27 cellular contexts compared by ENCODE assay signal in the genomic region with DNA sequence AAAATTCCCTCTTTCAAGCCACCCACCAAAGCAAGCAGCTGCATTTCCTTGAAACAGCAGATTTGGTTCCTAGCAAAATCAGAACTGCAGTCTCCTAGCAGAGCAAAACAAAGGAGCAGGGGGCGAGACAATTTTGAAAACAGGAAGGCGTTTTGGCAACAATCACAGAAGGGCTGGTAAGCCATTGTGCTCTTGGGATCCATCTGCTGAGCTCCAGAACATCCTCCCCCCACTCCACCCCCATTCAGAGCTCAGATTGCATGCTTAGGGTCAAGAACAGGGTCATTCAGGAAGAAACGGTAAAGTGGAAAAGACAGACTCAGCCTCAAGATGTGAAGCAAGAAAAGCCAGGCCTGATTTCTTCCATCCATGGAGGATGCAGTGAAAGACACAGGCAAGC. TPM values are rescaled to one million over a fixed set of nuclear protein-coding genes. Genes with fewer than 3 reads are reported as not detected.
DNase-seq lines count a peak whose midpoint lies in the region; ATAC-seq, FAIRE-seq and TF ChIP-seq lines count a peak whose summit lies in the region.
"Had no signal": no experiment of that assay in that cellular context is flagged by ENCODE, and none has a peak within 500 bp of the region (broad histone marks: within the 10 kb centered on the region; RNA-seq: fewer than 3 reads in every experiment).

No MANE protein-coding gene starts in this region.

- FAIRE-seq in GM19239 (lab: Jason Lieb, UNC), result no peak
- FAIRE-seq: K562 had no signal

- ATAC-seq in HG03095 (IDR thresholded peaks at IDR 0.05; ENCODE audit: unreplicated experiment), result no peak
- ATAC-seq: activated CD8-positive, alpha-beta memory T cell treated with anti-CD3 and anti-CD28 coated beads, Interleukin-2, amount 10 ng/mL, durations not matched to agents 7 days and 5 days; activated T-cell treated with anti-CD3 and anti-CD28 coated beads, Interleukin-2, amount 50 U/mL, for 72 hours; K562; SK-N-SH treated with all-trans-retinoic acid at 6 μM for 48 hours; stimulated activated effector memory CD8-positive, alpha-beta T cell treated with anti-CD3 and anti-CD28 coated beads, Interleukin-12 subunit alpha, Interleukin-12 subunit beta, amount 100 ng/mL, for 72 hours; upper lobe of right lung had no signal

- no peak overlapping the region for H3K4me3 ChIP-seq in HUES64 (ENCODE audit: low read length)
- H3K4me3 ChIP-seq in fibroblast of pulmonary artery (replicated peaks; ENCODE audit: low read depth, low read length), result no peak overlapping the region
- H3K4me3 ChIP-seq in neuron (ENCODE audit: low read length), result no peak overlapping the region
- H3K4me3 ChIP-seq: adrenal gland, breast epithelium, K562, upper lobe of right lung had no signal

- DNase-seq in NCI-H2227 treated with DMSO at 0.1 percent for 48 hours (lab: John Stamatoyannopoulos, UW) (peak; percentile 18), fibroblast of pulmonary artery (ENCODE audit: low read depth) (peak; percentile 76), GM19239 (ENCODE audit: insufficient read length, low spot score) (no peak), hepatic stellate cell (ENCODE audit: low spot score) (no peak), mucosa of gallbladder (ENCODE audit: low spot score) (no peak)
- DNase-seq: activated CD4-positive, alpha-beta T cell treated with anti-CD3 and anti-CD28 coated beads, Interleukin-2, amount 10 ng/mL, durations not matched to agents 24 days and 14 days; activated CD8-positive, alpha-beta memory T cell treated with anti-CD3 and anti-CD28 coated beads, Interleukin-2, amount 10 ng/mL, durations not matched to agents 7 days and 5 days; activated naive CD4-positive, alpha-beta T cell treated with Interleukin-2 at 50 U/mL for 16 hours; activated T-cell treated with anti-CD3 and anti-CD28 coated beads, Interleukin-2, amount 50 U/mL, for 72 hours; adrenal gland; CD4-positive, CD25-positive, alpha-beta regulatory T cell; cortex of kidney; hypothalamus; NCI-H1436; NCI-H526; substantia nigra; upper lobe of right lung had no signal

- peaks cover 5% of the 10 kb centered on the region for H3K27me3 ChIP-seq in HUES64 (ENCODE audit: insufficient read depth, low read length)
- no peaks in the 10 kb centered on the region for H3K27me3 ChIP-seq in neuron (ENCODE audit: insufficient read depth, low read length)
- H3K27me3 ChIP-seq: upper lobe of right lung had no signal

- TF ChIP-seq CTCF in fibroblast of pulmonary artery (IDR thresholded peaks at IDR 0.05; ENCODE audit: low read length, missing control alignments), result no peak

- 39% methylated on average over 3 of the region's 3 CpGs for WGBS in HUES64

- H3K27ac ChIP-seq in HUES64 (ENCODE audit: low read depth, low read length), result peak overlapping the region; percentile 25; the same call in 1 of the 2 replicates
- H3K27ac ChIP-seq: adrenal gland, neutrophil, upper lobe of right lung had no signal

- no peaks in the 10 kb centered on the region for H3K9me3 ChIP-seq in HUES64 (ENCODE audit: insufficient read depth, low read depth, low read length)
- H3K9me3 ChIP-seq in neuron (ENCODE audit: low read length), result no peaks in the 10 kb centered on the region
- H3K9me3 ChIP-seq: adrenal gland, breast epithelium, neutrophil, upper lobe of right lung had no signal

- no peak overlapping the region for H3K9ac ChIP-seq in HUES64 (ENCODE audit: low read depth, low read length)

- H3K4me1 ChIP-seq in HUES64 (ENCODE audit: insufficient read depth, low read length) (peaks cover 15% of the 10 kb centered on the region; the same call in 1 of the 2 replicates), neuron (ENCODE audit: insufficient read depth, low read length) (peaks cover 8% of the 10 kb centered on the region)
- H3K4me1 ChIP-seq: adrenal gland, breast epithelium, upper lobe of right lung had no signal

- peak overlapping the region; percentile 12 for H2AFZ ChIP-seq in neuron (ENCODE audit: low read depth, low read length)

- H3K36me3 ChIP-seq in HUES64 (ENCODE audit: insufficient read depth, low read length) (no peaks in the 10 kb centered on the region), neuron (ENCODE audit: insufficient read depth, low read length) (no peaks in the 10 kb centered on the region)
- H3K36me3 ChIP-seq: adrenal gland, breast epithelium, neutrophil, upper lobe of right lung had no signal

RNA-seq across cellular contexts. Expression of a gene that starts 7.6 kb away (rescaled TPM):
- polyA plus RNA-seq in HUES64 (2013, experiment 1 of 2), result 1.6 TPM
- polyA plus RNA-seq in HUES64 (2013, experiment 2 of 2), result 2.6 TPM
- total RNA-seq in mucosa of gallbladder, result 0.66 TPM
- total RNA-seq: activated CD4-positive, alpha-beta T cell treated with anti-CD3 and anti-CD28 coated beads, Interleukin-2, amount 10 ng/mL, durations not matched to agents 24 days and 14 days; activated CD8-positive, alpha-beta memory T cell treated with anti-CD3 and anti-CD28 coated beads, Interleukin-2, amount 10 ng/mL, durations not matched to agents 7 days and 5 days; activated T-cell treated with anti-CD3 and anti-CD28 coated beads, Interleukin-2, amount 50 U/mL, for 72 hours; CD4-positive, CD25-positive, alpha-beta regulatory T cell; K562; mononuclear cell; T-helper 2 cell treated with Interferon-gamma antibody and Interleukin-4, amounts not matched to agents 100 ng/mL and 5 ng/mL, for 36 hours had no signal
- polyA plus RNA-seq: CD4-positive, CD25-positive, alpha-beta regulatory T cell; K562 had no signal

Comparison
In these comparisons a context has a peak if more than half of its experiments do, and no peak if none do; other contexts are left out.
1. DNase-seq: peak in NCI-H2227 treated with DMSO at 0.1 percent for 48 hours (single experiment) and fibroblast of pulmonary artery (single experiment); none in GM19239 (single experiment), hepatic stellate cell (single experiment) and mucosa of gallbladder (single experiment).